Comparison of ENCODE assay signal across 12 cellular contexts in genomic region chr1:200090252-200091159, GRCh38.
DNase-seq lines count a peak whose midpoint lies in the region; ATAC-seq, FAIRE-seq and TF ChIP-seq lines count a peak whose summit lies in the region.
"Had no signal": no experiment of that assay in that cellular context is flagged by ENCODE, and none has a peak within 500 bp of the region (broad histone marks: within the 10 kb centered on the region; RNA-seq: fewer than 3 reads in every experiment).

No MANE protein-coding gene starts in this region.

- ATAC-seq in HepG2: peak; percentile 80
- no peak for ATAC-seq in naive thymus-derived CD4-positive, alpha-beta T cell

- H3K36me3 ChIP-seq in HepG2 (replicated peaks in 1 of 2; ENCODE audit: control insufficient read depth in 1 of 2, insufficient read depth in 2 of 2, low read length in 2 of 2) (no peaks in the 10 kb centered on the region), adrenal gland (replicated peaks in 1 of 2) (no peaks in the 10 kb centered on the region)
- no peaks in the 10 kb centered on the region for H3K36me3 ChIP-seq in naive thymus-derived CD4-positive, alpha-beta T cell (ENCODE audit: control insufficient read depth in 2 of 3, insufficient read depth in 3 of 3, low read length in 3 of 3)

- TF ChIP-seq POLR2A in HepG2 (IDR thresholded peaks at IDR 0.05; ENCODE audit: insufficient read depth in 1 of 2, low read depth in 2 of 2, low read length in 2 of 2) (no peak), adrenal gland (IDR thresholded peaks at IDR 0.05) (no peak)

- POLR2A ChIA-PET in HEK293T (lab: Yijun Ruan, JAX) (no interaction called here), HepG2 (lab: Yijun Ruan, JAX) (no interaction called here)
- POLR2A ChIA-PET in naive thymus-derived CD4-positive, alpha-beta T cell (lab: Charles Lee): no interaction called here

- H3K4me1 Mint-ChIP-seq in naive thymus-derived CD4-positive, alpha-beta T cell: peaks cover 0 to 6% (median 0%) of the 10 kb centered on the region in 7 donors
- H3K4me1 Mint-ChIP-seq: IgD-negative memory B cell had no signal

- CTCF ChIA-PET in HEK293T (lab: Yijun Ruan, JAX): interaction anchor here (0.6 kb wide), 1 partner anchor 532 kb away, joined by 3 read pairs; no protein-coding TSS in a partner anchor
- CTCF ChIA-PET in HepG2 (lab: Yijun Ruan, JAX; ENCODE audit: low intra/inter-chr PET ratio, low total read pairs): no interaction called here
- CTCF ChIA-PET in naive thymus-derived CD4-positive, alpha-beta T cell (lab: Charles Lee): no interaction called here

- peaks cover 0 to 3% (median 0%) of the 10 kb centered on the region in 11 donors for H3K9me3 Mint-ChIP-seq in naive thymus-derived CD4-positive, alpha-beta T cell

- H3K4me1 ChIP-seq in HepG2 (ENCODE audit: insufficient read depth, low read length) (no peaks in the 10 kb centered on the region), adrenal gland (replicated peaks in 1 of 2) (no peaks in the 10 kb centered on the region)
- no peaks in the 10 kb centered on the region for H3K4me1 ChIP-seq in naive thymus-derived CD4-positive, alpha-beta T cell (ENCODE audit: control insufficient read depth in 2 of 2, insufficient read depth in 2 of 2, low read length in 2 of 2)

- in situ Hi-C loops in HepG2 (cut with HindIII; ENCODE audit: extremely low pct_ligation_motif_present, low pct_unique_long_range_greater_than_20kb): no loop called here

- no peak overlapping the region for H3K27ac Mint-ChIP-seq in naive thymus-derived CD4-positive, alpha-beta T cell
- H3K27ac Mint-ChIP-seq: IgD-negative memory B cell had no signal

- H3K9me3 ChIP-seq in HepG2 (ENCODE audit: low read length): no peaks in the 10 kb centered on the region
- H3K9me3 ChIP-seq in adrenal gland (replicated peaks in 1 of 3): no peaks in the 10 kb centered on the region
- H3K9me3 ChIP-seq in naive thymus-derived CD4-positive, alpha-beta T cell (ENCODE audit: control insufficient read depth in 2 of 3, low read length in 3 of 3): no peaks in the 10 kb centered on the region

- no peak overlapping the region for H3K4me3 ChIP-seq in HepG2 (replicated peaks in 1 of 3; ENCODE audit: insufficient read depth in 1 of 3, low read depth in 2 of 3, low read length in 3 of 3)
- no peak overlapping the region for H3K4me3 ChIP-seq in adrenal gland
- H3K4me3 ChIP-seq in naive thymus-derived CD4-positive, alpha-beta T cell (ENCODE audit: low read length): no peak overlapping the region

- intact Hi-C loops in HepG2 (cut with micrococcal nuclease; ENCODE audit: unreplicated experiment): loop anchor here (1.0 kb wide), 1 partner anchor 398 kb away; no protein-coding TSS in a partner anchor
- intact Hi-C loops in adrenal gland (cut with DNase I): no loop called here
- intact Hi-C loops in naive thymus-derived CD4-positive, alpha-beta T cell (cut with micrococcal nuclease): loop anchor here in 1 of 2 donors (2.0 kb wide), 1 partner anchor 216 kb away; no protein-coding TSS in a partner anchor

- no peaks in the 10 kb centered on the region for H3K27me3 ChIP-seq in HepG2 (ENCODE audit: control insufficient read depth in 1 of 2, insufficient read depth in 2 of 2, low read length in 2 of 2)
- H3K27me3 ChIP-seq in adrenal gland: no peaks in the 10 kb centered on the region
- no peaks in the 10 kb centered on the region for H3K27me3 ChIP-seq in naive thymus-derived CD4-positive, alpha-beta T cell (ENCODE audit: control insufficient read depth in 2 of 2, insufficient read depth in 2 of 2, low read length in 2 of 2)

- H3K4me3 Mint-ChIP-seq in naive thymus-derived CD4-positive, alpha-beta T cell: no peak overlapping the region
- H3K4me3 Mint-ChIP-seq: IgD-negative memory B cell had no signal

- no TSS peak for BruUV-seq in HepG2 (replicated peaks; lab: Mats Ljungman, UMichigan)

- peaks cover 0 to 26% (median 16%) of the 10 kb centered on the region in 5 donors for H3K27me3 Mint-ChIP-seq in naive thymus-derived CD4-positive, alpha-beta T cell

- TF ChIP-seq EP300 in HepG2 (IDR thresholded peaks at IDR 0.05; ENCODE audit: low read depth in 2 of 2, low read length in 2 of 2) (no peak), HepG2 (CRISPR knock-in tag; IDR thresholded peaks at IDR 0.05; ENCODE audit: borderline replicate concordance) (no peak)

- H3K79me2 ChIP-seq in HepG2 (ENCODE audit: insufficient read depth, low read length): no peaks in the 10 kb centered on the region

- TF ChIP-seq RAD21 in HepG2 (CRISPR knock-in tag; IDR thresholded peaks at IDR 0.05): no peak

- TF ChIP-seq CTCF in HepG2 (CRISPR knock-in tag; IDR thresholded peaks at IDR 0.05) (peak; percentile 43), adrenal gland (IDR thresholded peaks at IDR 0.05) (no peak)

- no peak for FAIRE-seq in HepG2 (lab: Jason Lieb, UNC)

- no peaks in the 10 kb centered on the region for H4K20me1 ChIP-seq in HepG2 (ENCODE audit: insufficient read depth, low read length)

- H3K9ac ChIP-seq in HepG2 (ENCODE audit: insufficient read depth, low read depth, low read length): no peak overlapping the region

- no peak overlapping the region for H3K4me2 ChIP-seq in HepG2 (ENCODE audit: low read depth, low read length)

- no peaks in the 10 kb centered on the region for H3K36me3 Mint-ChIP-seq in naive thymus-derived CD4-positive, alpha-beta T cell
- H3K36me3 Mint-ChIP-seq: IgD-negative memory B cell had no signal

- no peak overlapping the region for H2AFZ ChIP-seq in HepG2 (ENCODE audit: low read length)

- no peak overlapping the region for H3K27ac ChIP-seq in HepG2 (ENCODE audit: extremely low read length, insufficient read depth, low read length)
- no peak overlapping the region for H3K27ac ChIP-seq in adrenal gland
- no peak overlapping the region for H3K27ac ChIP-seq in naive thymus-derived CD4-positive, alpha-beta T cell (ENCODE audit: low read depth, low read length)

- 57% methylated on average over 5 of the region's 5 CpGs for WGBS in HepG2 (ENCODE audit: low lambda C conversion rate)
- 42 to 58% (median 52%) methylated on average over 5 of the region's 5 CpGs for WGBS in adrenal gland, 4 donors

- peak; percentile 35 for DNase-seq in DMS53 treated with DMSO at 0.1 percent for 48 hours (lab: John Stamatoyannopoulos, UW; ENCODE audit: unreplicated experiment)
- peak; percentile 52 for DNase-seq in HEK293T (ENCODE audit: extremely low spot score)
- peak; percentile 6 for DNase-seq in astrocyte of the hippocampus (ENCODE audit: low read depth, low spot score)
- peak; percentile 15 for DNase-seq in HepG2 (ENCODE audit: low spot score)
- DNase-seq in adrenal gland: no peak
- DNase-seq in T-helper 1 cell: no peak
- no peak for DNase-seq in naive thymus-derived CD4-positive, alpha-beta T cell
- no peak for DNase-seq in HK-2 (ENCODE audit: unreplicated experiment)
- DNase-seq: activated CD4-positive, alpha-beta T cell treated with anti-CD3 and anti-CD28 coated beads, Interleukin-2, amount 50 U/mL, for 1 hour; amygdala; hippocampal formation had no signal

TF ChIP-seq in HEK293T, 16 proteins besides CTCF, POLR2A, EP300 and RAD21 (continues in another document):
- TF ChIP-seq FOXK2 (IDR thresholded peaks at IDR 0.05) (no peak), LEF1 (IDR thresholded peaks at IDR 0.05; ENCODE audit: borderline replicate concordance) (no peak), L3MBTL2 (conservative IDR thresholded peaks at IDR 0.05) (no peak), TARDBP (IDR thresholded peaks at IDR 0.05) (no peak), BHLHE40 (IDR thresholded peaks at IDR 0.05; ENCODE audit: borderline replicate concordance) (no peak), ARNT (IDR thresholded peaks at IDR 0.05) (no peak), NFRKB (IDR thresholded peaks at IDR 0.05) (no peak), SP1 (IDR thresholded peaks at IDR 0.05) (no peak), CTBP1 (IDR thresholded peaks at IDR 0.05; ENCODE audit: borderline replicate concordance) (no peak), ZNF384 (IDR thresholded peaks at IDR 0.05) (no peak), HDGF (IDR thresholded peaks at IDR 0.05; ENCODE audit: borderline replicate concordance) (no peak), PKNOX1 (IDR thresholded peaks at IDR 0.05) (no peak), ELF4 (IDR thresholded peaks at IDR 0.05) (no peak), SUZ12 (IDR thresholded peaks at IDR 0.05) (no peak), FOXA1 (IDR thresholded peaks at IDR 0.05) (no peak)

TF ChIP-seq in HepG2, 621 proteins besides CTCF, POLR2A, EP300 and RAD21 (continues in another document):
- no peak for TF ChIP-seq ZNF225 (CRISPR knock-in tag; IDR thresholded peaks at IDR 0.05)
- no peak for TF ChIP-seq ZMAT3 (CRISPR knock-in tag; conservative IDR thresholded peaks at IDR 0.05)
- peak; percentile 88 for TF ChIP-seq ATF7 (IDR thresholded peaks at IDR 0.05)
- TF ChIP-seq ATF7 (CRISPR knock-in tag; IDR thresholded peaks at IDR 0.05): no peak
- TF ChIP-seq HNF4G (IDR thresholded peaks at IDR 0.05; ENCODE audit: borderline replicate concordance, low read depth, low read length): no peak
- no peak for TF ChIP-seq HNF4G (CRISPR knock-in tag; IDR thresholded peaks at IDR 0.05; ENCODE audit: borderline replicate concordance, low read depth)
- TF ChIP-seq GLI4 (CRISPR knock-in tag; IDR thresholded peaks at IDR 0.05; ENCODE audit: borderline replicate concordance): no peak
- no peak for TF ChIP-seq NFATC3 (CRISPR knock-in tag; IDR thresholded peaks at IDR 0.05)
- 0 out of 2 replicates have a peak, but pooled peaks have one; percentile 17 for TF ChIP-seq SMC3 (IDR thresholded peaks at IDR 0.05; ENCODE audit: low read length)
- TF ChIP-seq HMGXB4 (CRISPR knock-in tag; IDR thresholded peaks at IDR 0.05; ENCODE audit: borderline replicate concordance in 1 of 2, low read depth in 1 of 2): no peak
- TF ChIP-seq ZNF841 (CRISPR knock-in tag; IDR thresholded peaks at IDR 0.05; ENCODE audit: borderline replicate concordance): no peak

Comparison
In these comparisons a context has a peak if more than half of its experiments do, and no peak if none do; other contexts are left out.
1. DNase-seq: peak in DMS53 treated with DMSO at 0.1 percent for 48 hours (single experiment), HEK293T (single experiment), astrocyte of the hippocampus (single experiment) and HepG2 (single experiment); none in adrenal gland (0 of 7), T-helper 1 cell (0 of 5), naive thymus-derived CD4-positive, alpha-beta T cell (0 of 9) and HK-2 (single experiment).